In the genomic region with DNA sequence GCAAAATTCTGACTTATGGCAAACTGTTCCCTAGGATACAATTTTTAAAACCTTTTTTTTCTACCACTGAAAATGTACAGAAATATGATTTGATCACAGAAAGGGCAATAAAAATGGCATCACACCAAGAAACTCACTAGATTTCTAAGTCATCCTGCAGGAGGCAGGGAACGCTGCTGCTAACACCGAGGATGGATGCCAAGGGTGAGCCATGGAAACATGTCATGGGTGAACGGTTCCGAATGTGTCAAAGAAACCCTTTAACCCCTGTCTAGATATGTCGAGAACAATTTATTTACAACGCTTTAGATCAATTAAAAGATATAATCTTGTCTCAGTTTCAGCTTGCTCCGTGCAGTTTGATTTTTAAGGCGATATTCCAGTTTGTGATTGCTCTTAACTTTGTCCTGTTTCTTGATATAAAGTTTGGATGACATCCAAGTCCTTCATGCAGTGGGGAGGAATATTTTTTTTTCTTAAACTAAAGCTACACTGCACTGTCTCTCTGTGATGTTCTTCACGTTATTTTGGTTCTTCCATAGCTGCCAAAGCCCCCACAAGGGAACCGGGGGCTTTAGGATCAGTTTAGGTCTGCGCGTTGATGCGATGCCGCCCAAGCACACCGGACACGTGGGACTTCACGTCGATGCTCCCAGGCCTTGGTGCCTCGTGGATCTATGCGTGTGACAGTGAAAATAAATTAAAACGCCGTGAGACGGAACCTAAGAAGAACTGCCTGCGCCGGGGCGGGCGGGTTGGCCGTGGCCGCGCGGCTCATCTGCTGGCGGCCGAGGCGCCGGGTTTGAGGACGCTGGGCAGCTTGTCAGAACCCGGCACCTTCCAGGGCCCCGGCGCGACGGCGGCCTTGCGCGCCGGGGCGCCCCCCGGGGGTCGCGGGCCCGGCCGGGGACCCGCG, we compare ENCODE assay signal across 7 cellular contexts.
A peak's percentile ranks its signal among the peaks of the same experiment; 100 is the strongest.
DNase-seq lines count a peak whose midpoint lies in the region; ATAC-seq, FAIRE-seq and TF ChIP-seq lines count a peak whose summit lies in the region.

No MANE protein-coding gene starts in this region.

- H3K9me3 ChIP-seq in iPS-18a (ENCODE audit: control insufficient read depth, low read depth, low read length): no peaks in the 10 kb centered on the region
- no peaks in the 10 kb centered on the region for H3K9me3 ChIP-seq in small intestine (ENCODE audit: control insufficient read depth, low read depth)

- WGBS in small intestine, 3 donors: 4 to 10% (median 8%) methylated on average over 41 to 53 of the region's 53 CpGs

- no peak for FAIRE-seq in small intestine (lab: Jason Lieb, UNC)

- no peak overlapping the region for H3K27ac ChIP-seq in iPS-18a (ENCODE audit: low read length)
- peak overlapping the region; percentile 81 to 93 for H3K27ac ChIP-seq in small intestine (ENCODE audit: low read depth in 1 of 2, low read length in 1 of 2)

- in situ Hi-C loops in astrocyte of the cerebellum (cut with HindIII; ENCODE audit: low sequenced_read_pairs): no loop called here

- peaks cover 17% of the 10 kb centered on the region for H3K4me1 ChIP-seq in iPS-18a (ENCODE audit: control insufficient read depth, low read depth, low read length)
- peaks cover 0 to 6% of the 10 kb centered on the region in 2 donors for H3K4me1 ChIP-seq in small intestine (ENCODE audit: control insufficient read depth in 2 of 2, insufficient read depth in 1 of 2, low read depth in 1 of 2, low read length in 1 of 2)

- H3K36me3 ChIP-seq in iPS-18a (ENCODE audit: control insufficient read depth, low read depth, low read length) (no peaks in the 10 kb centered on the region), small intestine (ENCODE audit: control insufficient read depth in 2 of 2, insufficient read depth in 2 of 2, low read length in 2 of 2) (no peaks in the 10 kb centered on the region)

- peak overlapping the region; percentile 13 for H3K9ac ChIP-seq in iPS-18a (ENCODE audit: low read length)

- H3K27me3 ChIP-seq in iPS-18a (ENCODE audit: control insufficient read depth, insufficient read depth, low read length) (peaks cover 16% of the 10 kb centered on the region), small intestine (ENCODE audit: control insufficient read depth in 2 of 2, insufficient read depth in 2 of 2, low read length in 2 of 2) (no peaks in the 10 kb centered on the region)

- peak; percentile 22 for ATAC-seq in HG02884 (IDR thresholded peaks at IDR 0.05; ENCODE audit: unreplicated experiment)

- H3K4me3 ChIP-seq in GM12865 (ENCODE audit: low read depth, low read length) (peak overlapping the region; percentile 2; the same call in 1 of the 2 replicates), astrocyte of the cerebellum (ENCODE audit: low read depth, low read length) (peak overlapping the region; percentile 38), iPS-18a (ENCODE audit: low read length) (peak overlapping the region; percentile 59), small intestine (ENCODE audit: low read depth in 1 of 2, low read length in 2 of 2) (peak overlapping the region; percentile 54 to 92)

- peak; percentile 28 for DNase-seq in GM12865 (ENCODE audit: low read depth)
- peak; percentile 57 for DNase-seq in NCI-H748 (lab: John Stamatoyannopoulos, UW; ENCODE audit: unreplicated experiment)
- DNase-seq in astrocyte of the cerebellum (ENCODE audit: low read depth): no peak
- DNase-seq in small intestine: peak; percentile 44
- DNase-seq in germinal center (ENCODE audit: low spot score): no peak

- TF ChIP-seq CTCF in GM12865 (IDR thresholded peaks at IDR 0.05; ENCODE audit: insufficient read depth, low read depth, low read length, missing control alignments): no peak
- no peak for TF ChIP-seq CTCF in astrocyte of the cerebellum (IDR thresholded peaks at IDR 0.05; ENCODE audit: low read depth, low read length, missing control alignments)

Comparison
In these comparisons a context has a peak if more than half of its experiments do, and no peak if none do; other contexts are left out.
1. DNase-seq: peak in GM12865 (single experiment), NCI-H748 (single experiment) and small intestine (single experiment); none in astrocyte of the cerebellum (single experiment) and germinal center (single experiment).
2. H3K4me3 ChIP-seq: peak in every context shown above with its lines; median percentile 73 in small intestine; 59 in iPS-18a; 38 in astrocyte of the cerebellum; 2 in GM12865.